Comparison of ENCODE assay signal across 8 cellular contexts in genomic region chr10:22316286-22317120, GRCh38.
DNase-seq lines count a peak whose midpoint lies in the region; ATAC-seq and TF ChIP-seq lines count a peak whose summit lies in the region.

COMMD3 (plus strand) TSS chr10:22316388; CDS start chr10:22316418, 30 bp downstream.

- peak; percentile 70 for ATAC-seq in HG03045 (IDR thresholded peaks at IDR 0.05; ENCODE audit: unreplicated experiment)

- DNase-seq in AG08396 (ENCODE audit: low spot score) = peak; percentile 89
- DNase-seq in NCI-H345 (lab: John Stamatoyannopoulos, UW) = peak; percentile 87
- DNase-seq in activated CD4-positive, CD25-positive, alpha-beta regulatory T cell treated with anti-CD3 and anti-CD28 coated beads, Interleukin-2, amount 50 U/mL, for 72 hours = peak; percentile 83
- peak; percentile 81 for DNase-seq in kidney glomerular epithelial cell (lab: John Stamatoyannopoulos, UW)
- DNase-seq in stimulated activated CD4-positive, alpha-beta T cell treated with anti-CD3 and anti-CD28 coated beads, Interleukin-1b, Interleukin-23, amount 100 ng/mL, for 4 hours (ENCODE audit: low read depth in 2 of 2) = peak; percentile 62 to 71

- peak within 1 kb of the TSS; percentile 90 for H3K27ac ChIP-seq in cingulate gyrus (ENCODE audit: low read depth, low read length)

- peak; percentile 92 for TF ChIP-seq POLR2A in GM18526 (IDR thresholded peaks at IDR 0.05; ENCODE audit: extremely low read depth, insufficient read length)

Comparison
In these comparisons a context has a peak if more than half of its experiments do, and no peak if none do; other contexts are left out.
1. Peak in every context shown above with its lines: DNase-seq, ATAC-seq and H3K27ac ChIP-seq.